ENCODE assay signal across 10 cellular contexts in the genomic region with DNA sequence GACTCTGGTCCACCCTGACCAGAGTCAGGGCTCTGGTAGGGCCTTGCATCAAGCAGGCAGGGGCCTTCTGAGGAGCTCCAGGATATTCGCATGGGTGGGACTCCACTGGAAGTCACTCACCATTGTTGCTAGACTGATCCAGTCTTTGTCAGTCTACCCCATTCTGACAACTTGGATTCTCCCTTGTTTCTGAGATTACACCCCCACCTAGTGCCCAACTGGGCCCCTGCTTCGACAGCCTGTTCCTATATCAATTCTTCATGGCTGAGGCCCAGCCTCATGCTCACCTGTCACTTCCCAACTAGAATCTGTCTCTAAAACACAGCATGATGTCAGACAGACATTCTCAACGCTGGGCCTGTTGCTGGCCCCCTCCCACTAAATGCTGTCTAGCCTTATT. TPM values are rescaled to one million over a fixed set of nuclear protein-coding genes. Genes with fewer than 3 reads are reported as not detected.
DNase-seq lines count a peak whose midpoint lies in the region; ATAC-seq, FAIRE-seq and TF ChIP-seq lines count a peak whose summit lies in the region.
"Had no signal": no experiment of that assay in that cellular context is flagged by ENCODE, and none has a peak within 500 bp of the region (broad histone marks: within the 10 kb centered on the region; RNA-seq: fewer than 3 reads in every experiment).

No MANE protein-coding gene starts in this region.

- no peak overlapping the region for H3K4me3 Mint-ChIP-seq in activated CD4-positive, alpha-beta T cell treated with anti-CD3 and anti-CD28 coated beads, Interleukin-2, amount 10 ng/mL, durations not matched to agents 24 days and 14 days
- H3K4me3 Mint-ChIP-seq: central memory CD8-positive, alpha-beta T cell had no signal

- peaks cover 38% of the 10 kb centered on the region for H3K27me3 Mint-ChIP-seq in activated CD4-positive, alpha-beta T cell treated with anti-CD3 and anti-CD28 coated beads, Interleukin-2, amount 10 ng/mL, durations not matched to agents 24 days and 14 days

- in situ Hi-C loops in K562 (cut with MboI), result no loop called here

- TF ChIP-seq POLR2A in K562 (conservative IDR thresholded peaks at IDR 0.05), result no peak

- H3K4me3 ChIP-seq in K562 (no peak overlapping the region), psoas muscle (no peak overlapping the region)
- H3K4me3 ChIP-seq: skin epidermis had no signal

- peaks cover 8 to 36% of the 10 kb centered on the region in 2 experiments; a peak in 3 of 5 replicates for H3K27me3 ChIP-seq in K562 (ENCODE audit: control insufficient read depth in 2 of 2, insufficient read depth in 2 of 2, low read length in 2 of 2)
- peaks cover 0 to 26% (median 12%) of the 10 kb centered on the region in 3 donors for H3K27me3 ChIP-seq in psoas muscle (ENCODE audit: insufficient read depth in 3 of 3, low read length in 2 of 3)

- peak; percentile 89 for ATAC-seq in K562
- peak in 1 of 4 donors; percentile 46 for ATAC-seq in psoas muscle
- no peak for ATAC-seq in HG03159 (IDR thresholded peaks at IDR 0.05; ENCODE audit: unreplicated experiment)

- CTCF ChIA-PET in K562 (lab: Yijun Ruan, JAX; ENCODE audit: low intra/inter-chr PET ratio), result interaction anchor here (0.5 to 0.7 kb wide), 3 partner anchors 130 to 444 kb away, joined by 3 to 5 read pairs (median 4); no protein-coding TSS in a partner anchor

- TF ChIP-seq EP300 in Ishikawa (IDR thresholded peaks at IDR 0.05; ENCODE audit: borderline replicate concordance) (no peak), K562 (IDR thresholded peaks at IDR 0.05; ENCODE audit: low read length) (no peak)

- peak; percentile 79 for FAIRE-seq in K562 (lab: Jason Lieb, UNC)

- H3K4me2 ChIP-seq in K562 (ENCODE audit: insufficient read depth, low read length), result no peak overlapping the region

- H3K79me2 ChIP-seq in K562 (ENCODE audit: control insufficient read depth, insufficient read depth, low read length), result no peaks in the 10 kb centered on the region

- H3K4me1 ChIP-seq in K562 (replicated peaks in 1 of 2; ENCODE audit: control insufficient read depth in 2 of 2, insufficient read depth in 2 of 2, low read length in 2 of 2) (peaks cover 0 to 18% of the 10 kb centered on the region in 2 experiments; a peak in 2 of 5 replicates), psoas muscle (peaks cover 5% of the 10 kb centered on the region)

- no peak overlapping the region for H3K27ac Mint-ChIP-seq in activated CD4-positive, alpha-beta T cell treated with anti-CD3 and anti-CD28 coated beads, Interleukin-2, amount 10 ng/mL, durations not matched to agents 24 days and 14 days

- peak; percentile 65 for DNase-seq in activated CD4-positive, alpha-beta T cell treated with anti-CD3 and anti-CD28 coated beads, Interleukin-2, amount 10 ng/mL, durations not matched to agents 24 days and 14 days
- no peak for DNase-seq in activated CD4-positive, alpha-beta T cell treated with anti-CD3 and anti-CD28 coated beads, Interleukin-2, amount 50 U/mL, for 1 hour
- DNase-seq in K562 (ENCODE audit: extremely low read depth in 1 of 4, low spot score in 3 of 4) (peak in 2 of 4 experiments; percentile 51 to 65), psoas muscle (no peak), C1 segment of cervical spinal cord (lab: John Stamatoyannopoulos, UW) (no peak), substantia nigra (lab: John Stamatoyannopoulos, UW) (no peak)

- H2AFZ ChIP-seq in K562 (ENCODE audit: low read depth, low read length), result no peak overlapping the region

- no peaks in the 10 kb centered on the region for H4K20me1 ChIP-seq in K562 (replicated peaks; ENCODE audit: control insufficient read depth, insufficient read depth, low read length)

- no TSS peak for BruUV-seq in K562 (replicated peaks; lab: Mats Ljungman, UMichigan)

- no peaks in the 10 kb centered on the region for H3K9me3 Mint-ChIP-seq in activated CD4-positive, alpha-beta T cell treated with anti-CD3 and anti-CD28 coated beads, Interleukin-2, amount 10 ng/mL, durations not matched to agents 24 days and 14 days
- H3K9me3 Mint-ChIP-seq: central memory CD8-positive, alpha-beta T cell had no signal

- intact Hi-C loops in activated CD4-positive, alpha-beta T cell treated with anti-CD3 and anti-CD28 coated beads, Interleukin-2, amount 10 ng/mL, durations not matched to agents 24 days and 14 days (cut with micrococcal nuclease), result no loop called here
- intact Hi-C loops in K562 (cut with micrococcal nuclease) (loop anchor here (2.0 to 10.0 kb wide), 5 partner anchors 81 to 585 kb away; a partner anchor contains a TSS), psoas muscle (cut with DNase I) (no loop called here)

- POLR2A ChIA-PET in K562 (lab: Yijun Ruan, JAX), result interaction anchor here (1.6 kb wide), 2 partner anchors 11 to 13 kb away, joined by 3 to 6 read pairs; no protein-coding TSS in a partner anchor

- H3K9me3 ChIP-seq in K562 (replicated peaks; ENCODE audit: control insufficient read depth, insufficient read depth, low read depth, low read length), result no peaks in the 10 kb centered on the region
- H3K9me3 ChIP-seq in psoas muscle, result no peaks in the 10 kb centered on the region

- peaks cover 7% of the 10 kb centered on the region for H3K4me1 Mint-ChIP-seq in activated CD4-positive, alpha-beta T cell treated with anti-CD3 and anti-CD28 coated beads, Interleukin-2, amount 10 ng/mL, durations not matched to agents 24 days and 14 days

- H3K9ac ChIP-seq in K562 (ENCODE audit: insufficient read depth in 1 of 2, low read depth in 2 of 2, low read length in 2 of 2), result no peak overlapping the region

- no peak overlapping the region for H3K27ac ChIP-seq in K562 (ENCODE audit: extremely low read depth, low read depth, low read length)
- no peak overlapping the region for H3K27ac ChIP-seq in psoas muscle
- no peak overlapping the region for H3K27ac ChIP-seq in substantia nigra (ENCODE audit: low read depth, low read length, poor library complexity, severe bottlenecking)
- H3K27ac ChIP-seq: skin epidermis had no signal

- 5% methylated on average over 3 of the region's 3 CpGs for whole genome bisulfite sequencing in K562 (ENCODE audit: insufficient coverage, low coverage, missing lambda C conversion rate)
- 52 to 59% (median 56%) methylated on average over 3 of the region's 3 CpGs for WGBS in psoas muscle, 3 donors

- peak; percentile 48 for TF ChIP-seq RAD21 in Ishikawa (IDR thresholded peaks at IDR 0.05; ENCODE audit: low read depth)
- peak; percentile 71 to 88 for TF ChIP-seq RAD21 in K562 (CRISPR knock-in tag; conservative IDR thresholded peaks at IDR 0.05 in 1 of 2, IDR thresholded peaks at IDR 0.05 in 1 of 2)

- no peaks in the 10 kb centered on the region for H3K36me3 ChIP-seq in K562 (ENCODE audit: control insufficient read depth, insufficient read depth, low read length)
- no peaks in the 10 kb centered on the region for H3K36me3 ChIP-seq in psoas muscle (ENCODE audit: insufficient read depth in 1 of 2, low read depth in 1 of 2)

- TF ChIP-seq CTCF in K562 (IDR thresholded peaks at IDR 0.05 in 2 of 3, conservative IDR thresholded peaks at IDR 0.05 in 1 of 3; ENCODE audit: insufficient read depth in 2 of 3, low read depth in 1 of 3, low read length in 3 of 3) (peak; percentile 64 to 78 (median 78)), psoas muscle (IDR thresholded peaks at IDR 0.05) (peak; percentile 21)

- H3K36me3 Mint-ChIP-seq in activated CD4-positive, alpha-beta T cell treated with anti-CD3 and anti-CD28 coated beads, Interleukin-2, amount 10 ng/mL, durations not matched to agents 24 days and 14 days (ENCODE audit: low read depth), result no peaks in the 10 kb centered on the region

- H3K9me1 ChIP-seq in K562 (ENCODE audit: control insufficient read depth, insufficient read depth, low read length), result no peaks in the 10 kb centered on the region

TF ChIP-seq in Ishikawa, 13 proteins besides CTCF, POLR2A, EP300 and RAD21:
- TF ChIP-seq, protein P1, sequence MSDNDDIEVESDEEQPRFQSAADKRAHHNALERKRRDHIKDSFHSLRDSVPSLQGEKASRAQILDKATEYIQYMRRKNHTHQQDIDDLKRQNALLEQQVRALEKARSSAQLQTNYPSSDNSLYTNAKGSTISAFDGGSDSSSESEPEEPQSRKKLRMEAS (IDR thresholded peaks at IDR 0.05), result no peak
- no peak for TF ChIP-seq ZBTB7A (IDR thresholded peaks at IDR 0.05; ENCODE audit: low read depth)
- no peak for TF ChIP-seq CEBPB (IDR thresholded peaks at IDR 0.05)
- TF ChIP-seq FOXM1 (IDR thresholded peaks at IDR 0.05; ENCODE audit: borderline replicate concordance, low read depth), result no peak

TF ChIP-seq in K562, 482 proteins besides CTCF, POLR2A, EP300 and RAD21 (continues in another document):
- TF ChIP-seq, protein P2, sequence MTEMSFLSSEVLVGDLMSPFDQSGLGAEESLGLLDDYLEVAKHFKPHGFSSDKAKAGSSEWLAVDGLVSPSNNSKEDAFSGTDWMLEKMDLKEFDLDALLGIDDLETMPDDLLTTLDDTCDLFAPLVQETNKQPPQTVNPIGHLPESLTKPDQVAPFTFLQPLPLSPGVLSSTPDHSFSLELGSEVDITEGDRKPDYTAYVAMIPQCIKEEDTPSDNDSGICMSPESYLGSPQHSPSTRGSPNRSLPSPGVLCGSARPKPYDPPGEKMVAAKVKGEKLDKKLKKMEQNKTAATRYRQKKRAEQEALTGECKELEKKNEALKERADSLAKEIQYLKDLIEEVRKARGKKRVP (CRISPR knock-in tag; IDR thresholded peaks at IDR 0.05), result no peak
- TF ChIP-seq HEY1 (CRISPR knock-in tag; IDR thresholded peaks at IDR 0.05; ENCODE audit: borderline replicate concordance) (no peak), NFIC (IDR thresholded peaks at IDR 0.05) (no peak)

RNA-seq across cellular contexts. Expression of a gene that starts 5.2 kb away (rescaled TPM):
- total RNA-seq in activated CD4-positive, alpha-beta T cell treated with anti-CD3 and anti-CD28 coated beads, Interleukin-2, amount 10 ng/mL, durations not matched to agents 24 days and 14 days, result not detected in 2 replicates
- total RNA-seq in K562 (2011; cell fraction: chromatin; rRNA removed; ENCODE audit: low replicate concordance), result not detected in 2 replicates
- not detected in 2 replicates for total RNA-seq in K562 (2011; cell fraction: nucleolus; rRNA removed)
- total RNA-seq in K562 (2011; cell fraction: nucleoplasm; rRNA removed), result not detected in 2 replicates
- total RNA-seq in K562 (2014; rRNA removed) (not detected in 2 replicates), K562 (2014; rRNA removed; fragmentation: Illumina TruSeq; extraction: Trizol) (not detected in 2 replicates), K562 (2015; rRNA removed; fragmentation: Illumina TruSeq; extraction: Trizol) (not detected in 2 replicates), K562 (2021) (not detected in 2 replicates), psoas muscle (not detected)
- polyA plus RNA-seq in K562 (2011; rRNA removed) (not detected in 2 replicates), K562 (2014; fragmentation: Illumina TruSeq; extraction: Trizol) (not detected in 2 replicates), K562 (2014; fragmentation: Nextera tagmentation; extraction: Ambion mirVana) (not detected), K562 (2014; rRNA removed) (not detected in 2 replicates), psoas muscle (not detected)
- polyA plus RNA-seq in K562 (2011; cell fraction: cytosol; rRNA removed), result not detected in 2 replicates
- not detected in 2 replicates for polyA plus RNA-seq in K562 (2011; cell fraction: nucleus; rRNA removed)
- 0.06 TPM in 1 of 2 replicates, not detected in the other for polyA plus RNA-seq in K562 (2012)
- polyA minus RNA-seq in K562 (2011; rRNA and poly(A)+ RNA removed), result not detected in 2 replicates
- not detected in 2 replicates for polyA minus RNA-seq in K562 (2011; cell fraction: cytosol; rRNA and poly(A)+ RNA removed)
- not detected in 2 replicates for polyA minus RNA-seq in K562 (2011; cell fraction: nucleus; rRNA and poly(A)+ RNA removed)
